Comparison of ENCODE assay signal across 12 cellular contexts in genomic region chr14:22482085-22482694, GRCh38.
A peak's percentile ranks its signal among the peaks of the same experiment; 100 is the strongest.
DNase-seq lines count a peak whose midpoint lies in the region; ATAC-seq and TF ChIP-seq lines count a peak whose summit lies in the region.
"Had no signal": no experiment of that assay in that cellular context is flagged by ENCODE, and none has a peak within 500 bp of the region (broad histone marks: within the 10 kb centered on the region; RNA-seq: fewer than 3 reads in every experiment).

No MANE protein-coding gene starts in this region.

- H3K4me1 ChIP-seq in A673 (ENCODE audit: insufficient read depth, low read length, poor library complexity, severe bottlenecking): peaks cover 98% of the 10 kb centered on the region

- no peaks in the 10 kb centered on the region for H3K27me3 Mint-ChIP-seq in activated CD4-positive, alpha-beta memory T cell treated with anti-CD3 and anti-CD28 coated beads for 36 hours
- H3K27me3 Mint-ChIP-seq in memory B cell: peaks cover 6% of the 10 kb centered on the region

- no peaks in the 10 kb centered on the region for H3K36me3 ChIP-seq in A673 (ENCODE audit: insufficient read depth, low read length, poor library complexity, severe bottlenecking)

- CTCF ChIA-PET in A673 (lab: Charles Lee): no interaction called here
- CTCF ChIA-PET in activated CD4-positive, alpha-beta memory T cell treated with anti-CD3 and anti-CD28 coated beads for 36 hours (lab: Charles Lee): interaction anchor here (0.9 to 1.1 kb wide), 2 partner anchors 10 to 28 kb away, joined by 4 read pairs; no protein-coding TSS in a partner anchor

- H3K27ac Mint-ChIP-seq in activated CD4-positive, alpha-beta memory T cell treated with anti-CD3 and anti-CD28 coated beads for 36 hours: peak overlapping the region; percentile 98
- peak overlapping the region; percentile 91 for H3K27ac Mint-ChIP-seq in memory B cell

- peak overlapping the region; percentile 73 for H3K4me3 Mint-ChIP-seq in activated CD4-positive, alpha-beta memory T cell treated with anti-CD3 and anti-CD28 coated beads for 36 hours
- H3K4me3 Mint-ChIP-seq in memory B cell: peak overlapping the region; percentile 72

- BruUV-seq in A673 (replicated peaks; lab: Mats Ljungman, UMichigan): no TSS peak

- ATAC-seq in memory B cell (ENCODE audit: low read depth) (no peak), HG02759 (IDR thresholded peaks at IDR 0.05; ENCODE audit: unreplicated experiment) (no peak)

- no peaks in the 10 kb centered on the region for H3K4me1 Mint-ChIP-seq in activated CD4-positive, alpha-beta memory T cell treated with anti-CD3 and anti-CD28 coated beads for 36 hours (ENCODE audit: low read depth)
- H3K4me1 Mint-ChIP-seq in memory B cell: peaks cover 72% of the 10 kb centered on the region

- H3K4me3 ChIP-seq in A673 (ENCODE audit: low read depth, low read length, poor library complexity, severe bottlenecking) (no peak overlapping the region), GM12864 (ENCODE audit: low read depth, low read length) (peak overlapping the region; percentile 41)

- peak; percentile 54 for DNase-seq in A673 (ENCODE audit: low spot score)
- DNase-seq in GM12864 (ENCODE audit: low read depth): no peak
- no peak for DNase-seq in activated CD4-positive, alpha-beta memory T cell treated with anti-CD3 and anti-CD28 coated beads for 36 hours
- DNase-seq in memory B cell (ENCODE audit: low spot score in 2 of 2): no peak
- no peak for DNase-seq in GM13976 (ENCODE audit: low spot score)
- no peak for DNase-seq in middle frontal gyrus (ENCODE audit: extremely low spot score, low spot score)
- no peak for DNase-seq in activated CD4-positive, alpha-beta T cell treated with anti-CD3 and anti-CD28 coated beads, Interleukin-2, amount 50 U/mL, for 1 hour
- DNase-seq: C1 segment of cervical spinal cord, GDM1, HCEC 1CT, T-helper 9 cell had no signal

- peaks cover 34% of the 10 kb centered on the region for H3K36me3 Mint-ChIP-seq in activated CD4-positive, alpha-beta memory T cell treated with anti-CD3 and anti-CD28 coated beads for 36 hours
- H3K36me3 Mint-ChIP-seq in memory B cell: no peaks in the 10 kb centered on the region

- TF ChIP-seq CTCF in A673 (conservative IDR thresholded peaks at IDR 0.05; ENCODE audit: low read depth, low read length) (no peak), GM12864 (IDR thresholded peaks at IDR 0.05; ENCODE audit: low read depth, low read length, missing control alignments) (no peak), GM13976 (IDR thresholded peaks at IDR 0.05; ENCODE audit: borderline replicate concordance, control extremely low read depth, extremely low read depth, insufficient read depth, missing control alignments) (no peak)

- H3K9me3 ChIP-seq in A673 (ENCODE audit: low read depth, low read length, poor library complexity, severe bottlenecking): no peaks in the 10 kb centered on the region

- POLR2A ChIA-PET in A673 (lab: Charles Lee; ENCODE audit: low non-redundant PET): no interaction called here
- POLR2A ChIA-PET in activated CD4-positive, alpha-beta memory T cell treated with anti-CD3 and anti-CD28 coated beads for 36 hours (lab: Charles Lee): interaction anchor here (1.3 to 29.3 kb wide), 2 partner anchors 14 to 27 kb away, joined by 5 to 639 read pairs; no protein-coding TSS in a partner anchor

- H3K27me3 ChIP-seq in A673 (replicated peaks; ENCODE audit: insufficient read depth, low read depth, low read length, poor library complexity): no peaks in the 10 kb centered on the region

- H3K27ac ChIP-seq in A673 (ENCODE audit: low read depth, low read length, poor library complexity, severe bottlenecking): peak overlapping the region; percentile 80

- in situ Hi-C loops in GM13976 (cut with MboI; ENCODE audit: low sequenced_read_pairs, unreplicated experiment): no loop called here

- intact Hi-C loops in A673 (cut with micrococcal nuclease; ENCODE audit: unreplicated experiment): loop anchor here (5.0 kb wide), 1 partner anchor 35 kb away; no protein-coding TSS in a partner anchor
- intact Hi-C loops in activated CD4-positive, alpha-beta memory T cell treated with anti-CD3 and anti-CD28 coated beads for 36 hours (cut with micrococcal nuclease): no loop called here

- no peaks in the 10 kb centered on the region for H3K9me3 Mint-ChIP-seq in activated CD4-positive, alpha-beta memory T cell treated with anti-CD3 and anti-CD28 coated beads for 36 hours
- H3K9me3 Mint-ChIP-seq in memory B cell: no peaks in the 10 kb centered on the region
